In the genomic region with DNA sequence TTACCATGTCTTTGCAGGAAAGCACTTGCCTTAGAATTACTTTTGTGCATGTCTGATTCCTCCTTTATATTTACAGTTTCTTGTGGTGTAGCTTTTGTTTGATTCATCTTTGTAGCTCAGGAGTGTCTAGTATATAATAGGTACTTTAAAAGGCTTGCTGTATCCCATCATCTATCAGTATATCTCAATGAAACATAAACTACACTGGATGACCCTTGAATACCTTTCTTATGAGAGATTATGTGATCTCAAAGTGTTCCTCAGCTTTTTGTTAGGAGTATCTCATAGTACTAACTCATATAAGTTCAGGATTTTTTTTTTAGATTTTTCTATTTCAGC, we compare ENCODE assay signal across 29 cellular contexts.
"Had no signal": no experiment of that assay in that cellular context is flagged by ENCODE, and none has a peak within 500 bp of the region (broad histone marks: within the 10 kb centered on the region; RNA-seq: fewer than 3 reads in every experiment).

No MANE protein-coding gene starts in this region.

- H3K4me1 ChIP-seq: adrenal gland, body of pancreas, esophagus muscularis mucosa, foreskin keratinocyte, gastrocnemius medialis had no signal

- H3K27ac ChIP-seq: adrenal gland, body of pancreas, esophagus muscularis mucosa, foreskin keratinocyte, gastrocnemius medialis had no signal

- H3K4me3 ChIP-seq: adrenal gland, body of pancreas, esophagus muscularis mucosa, gastrocnemius medialis had no signal

- DNase-seq: activated CD4-positive, alpha-beta memory T cell treated with anti-CD3 and anti-CD28 coated beads for 36 hours; activated CD4-positive, alpha-beta T cell treated with anti-CD3 and anti-CD28 coated beads for 36 hours; activated CD4-positive, alpha-beta T cell treated with anti-CD3 and anti-CD28 coated beads, Interleukin-2, amount 10 ng/mL, durations not matched to agents 24 days and 14 days; activated CD4-positive, CD25-positive, alpha-beta regulatory T cell; activated CD4-positive, CD25-positive, alpha-beta regulatory T cell treated with anti-CD3 and anti-CD28 coated beads, Interleukin-2, amount 50 U/mL, for 72 hours; activated CD8-positive, alpha-beta memory T cell treated with anti-CD3 and anti-CD28 coated beads, Interleukin-2, amount 10 ng/mL, durations not matched to agents 7 days and 5 days; activated CD8-positive, alpha-beta memory T cell treated with anti-CD3 and anti-CD28 coated beads, Interleukin-2, amount 50 U/mL, for 4 hours; activated CD8-positive, alpha-beta T cell treated with anti-CD3 and anti-CD28 coated beads, Interleukin-2, amount 10 ng/mL, durations not matched to agents 7 days and 5 days; activated effector memory CD4-positive, alpha-beta T cell treated with anti-CD3 and anti-CD28 coated beads, Interleukin-2, amount 50 U/mL, for 16 hours; activated naive CD4-positive, alpha-beta T cell treated with anti-CD3 and anti-CD28 coated beads for 36 hours; activated naive CD8-positive, alpha-beta T cell treated with anti-CD3 and anti-CD28 coated beads for 36 hours; activated naive CD8-positive, alpha-beta T cell treated with anti-CD3 and anti-CD28 coated beads, Interleukin-2, amount 50 U/mL, for 24 hours; activated T-cell treated with anti-CD3 and anti-CD28 coated beads, Interleukin-2, amount 50 U/mL, for 1 hour; activated T-cell treated with anti-CD3 and anti-CD28 coated beads, Interleukin-2, amount 50 U/mL, for 48 hours; adrenal gland; amygdala; aorta; body of pancreas; caudate nucleus; cortex of kidney; dermis blood vessel endothelial cell; effector CD4-positive, alpha-beta T cell; effector memory CD8-positive, alpha-beta T cell; erythroblast; foreskin keratinocyte; gastrocnemius medialis; glutamatergic neuron; T-helper 2 cell had no signal

- H3K36me3 ChIP-seq: adrenal gland, esophagus muscularis mucosa, gastrocnemius medialis had no signal

- H3K9me3 ChIP-seq: body of pancreas, esophagus muscularis mucosa, gastrocnemius medialis had no signal

- H3K27me3 ChIP-seq: adrenal gland, body of pancreas, esophagus muscularis mucosa, foreskin keratinocyte, gastrocnemius medialis had no signal

- ATAC-seq: activated CD4-positive, alpha-beta T cell treated with anti-CD3 and anti-CD28 coated beads for 36 hours; activated CD8-positive, alpha-beta memory T cell treated with anti-CD3 and anti-CD28 coated beads, Interleukin-2, amount 10 ng/mL, durations not matched to agents 7 days and 5 days; activated CD8-positive, alpha-beta T cell treated with anti-CD3 and anti-CD28 coated beads, Interleukin-2, amount 10 ng/mL, durations not matched to agents 7 days and 5 days; activated naive CD8-positive, alpha-beta T cell treated with anti-CD3 and anti-CD28 coated beads, Interleukin-2, amount 50 U/mL, for 24 hours; body of pancreas; effector memory CD8-positive, alpha-beta T cell; foreskin keratinocyte; gastrocnemius medialis had no signal
